In genomic region chr17:76735586-76736348, GRCh38 we compare ENCODE assay signal across 8 cellular contexts. TPM values are rescaled to one million over a fixed set of nuclear protein-coding genes. Genes with fewer than 3 reads are reported as not detected.
DNase-seq lines count a peak whose midpoint lies in the region; ATAC-seq and TF ChIP-seq lines count a peak whose summit lies in the region.

No MANE protein-coding gene starts in this region.

- no peak for TF ChIP-seq EP300 in ovary (IDR thresholded peaks at IDR 0.05)

- no peaks in the 10 kb centered on the region for H3K27me3 Mint-ChIP-seq in endodermal cell (ENCODE audit: insufficient read depth)

- H3K27me3 ChIP-seq in endodermal cell (ENCODE audit: control insufficient read depth, insufficient read depth, low read length, poor library complexity, severe bottlenecking) (no peaks in the 10 kb centered on the region), ovary (no peaks in the 10 kb centered on the region)

- H3K36me3 ChIP-seq in ES-I3 (ENCODE audit: insufficient read depth, low read length) (peaks cover 38% of the 10 kb centered on the region), endodermal cell (ENCODE audit: control insufficient read depth, insufficient read depth, low read length) (peaks cover 48% of the 10 kb centered on the region), ovary (no peaks in the 10 kb centered on the region)

- peaks cover 40% of the 10 kb centered on the region for H3K36me3 Mint-ChIP-seq in endodermal cell (ENCODE audit: low read depth)

- DNase-seq in OCI-M1 (lab: John Stamatoyannopoulos, UW) (peak; percentile 73), endodermal cell (no peak), ovary (no peak), activated gamma-delta T cell treated with Interleukin-2 at 50 U/mL for 16 hours (no peak), HuH-7.5 (ENCODE audit: low spot score) (no peak)
- DNase-seq in stimulated activated naive CD4-positive, alpha-beta T cell treated with Interleukin-2 at 50 U/mL for 16 hours (lab: John Stamatoyannopoulos, UW) = no peak

- no peak for TF ChIP-seq CTCF in endodermal cell (conservative IDR thresholded peaks at IDR 0.05)
- TF ChIP-seq CTCF in ovary (IDR thresholded peaks at IDR 0.05) = no peak

- WGBS in endodermal cell (ENCODE audit: insufficient coverage in 1 of 2, insufficient read length in 1 of 2), 2 experiments = 1 to 3% methylated on average over 15 to 19 of the region's 20 CpGs
- 1 to 2% (median 2%) methylated on average over 19 to 20 of the region's 20 CpGs for WGBS in ovary, 3 donors

- TF ChIP-seq POLR2A in ovary (IDR thresholded peaks at IDR 0.05) = no peak

- peak overlapping the region; percentile 92 for H3K9ac ChIP-seq in ES-I3 (ENCODE audit: low read depth, low read length)
- H3K9ac ChIP-seq in endodermal cell (ENCODE audit: extremely low read depth, low read length, poor library complexity, severe bottlenecking) = peak overlapping the region; percentile 96

- peaks cover 28% of the 10 kb centered on the region for H3K4me1 Mint-ChIP-seq in endodermal cell

- H3K4me3 Mint-ChIP-seq in endodermal cell = peak overlapping the region; percentile 100

- H3K9me3 ChIP-seq in ES-I3 (ENCODE audit: control insufficient read depth, insufficient read depth, low read length) = no peaks in the 10 kb centered on the region
- H3K9me3 ChIP-seq in endodermal cell (ENCODE audit: control insufficient read depth, low read length) = no peaks in the 10 kb centered on the region
- H3K9me3 ChIP-seq in ovary = no peaks in the 10 kb centered on the region

- H3K9me3 Mint-ChIP-seq in endodermal cell = no peaks in the 10 kb centered on the region

- peak overlapping the region; percentile 98 for H3K27ac Mint-ChIP-seq in endodermal cell

- no peak overlapping the region for H3K27ac ChIP-seq in endodermal cell (ENCODE audit: low read depth, low read length)
- peak overlapping the region; percentile 97 to 99 for H3K27ac ChIP-seq in ovary

- intact Hi-C loops in ovary (cut with DNase I) = no loop called here

- peaks cover 18% of the 10 kb centered on the region for H3K4me1 ChIP-seq in ES-I3 (ENCODE audit: insufficient read depth, low read length)
- peaks cover 9% of the 10 kb centered on the region for H3K4me1 ChIP-seq in endodermal cell (ENCODE audit: control insufficient read depth, insufficient read depth, low read length)
- H3K4me1 ChIP-seq in ovary (ENCODE audit: insufficient read depth) = no peaks in the 10 kb centered on the region

- peak overlapping the region; percentile 90 for H3K4me3 ChIP-seq in endodermal cell (ENCODE audit: low read length)
- H3K4me3 ChIP-seq in ovary = peak overlapping the region; percentile 87

- ATAC-seq in HG03095 (IDR thresholded peaks at IDR 0.05; ENCODE audit: unreplicated experiment) = no peak

RNA-seq across cellular contexts. Expression of gene SRSF2, which starts 1.4 kb away (rescaled TPM):
- total RNA-seq in endodermal cell = 100 to 1,000 TPM; 255 to 307 TPM
- polyA plus RNA-seq in endodermal cell (2013, experiment 1 of 2) = 314 TPM
- 252 TPM for polyA plus RNA-seq in endodermal cell (2013, experiment 2 of 2)
- 100 to 1,000 TPM; 149 to 245 (median 174) TPM for total RNA-seq in ovary
- polyA plus RNA-seq in ovary = 100 to 1,000 TPM; 126 to 152 TPM

RNA-seq across cellular contexts. Expression of gene MFSD11, which starts 2.2 kb away (rescaled TPM):
- total RNA-seq in endodermal cell (10 to 100 TPM; 29.3 to 33.3 TPM), ovary (10 to 100 TPM; 16.1 to 26.2 (median 19.6) TPM)
- 22.3 TPM for polyA plus RNA-seq in endodermal cell (2013, experiment 1 of 2)
- polyA plus RNA-seq in endodermal cell (2013, experiment 2 of 2) = 18.9 TPM
- polyA plus RNA-seq in ovary = 10 to 100 TPM in 1 of 2 donors, 1 to 10 TPM in 1; 9.6 to 19.6 TPM

RNA-seq across cellular contexts. Expression of gene METTL23, which starts 9.1 kb away (rescaled TPM):
- 10 to 100 TPM; 31.3 to 39.9 TPM for total RNA-seq in endodermal cell
- polyA plus RNA-seq in endodermal cell (2013, experiment 1 of 2) = 32.3 TPM
- 27.7 TPM for polyA plus RNA-seq in endodermal cell (2013, experiment 2 of 2)
- total RNA-seq in ovary = 10 to 100 TPM; 20.9 to 36.6 (median 31.8) TPM
- polyA plus RNA-seq in ovary = 10 to 100 TPM; 37.9 to 47.4 TPM

RNA-seq across cellular contexts. Expression of gene JMJD6, which starts 9.4 kb away (rescaled TPM):
- total RNA-seq in endodermal cell = 10 to 100 TPM; 17.0 to 20.3 TPM
- 18.8 TPM for polyA plus RNA-seq in endodermal cell (2013, experiment 1 of 2)
- 16.4 TPM for polyA plus RNA-seq in endodermal cell (2013, experiment 2 of 2)
- 10 to 100 TPM; 20.1 to 49.8 (median 38.1) TPM for total RNA-seq in ovary
- polyA plus RNA-seq in ovary = 10 to 100 TPM; 19.5 to 28.2 TPM

RNA-seq across cellular contexts. Expression of gene MXRA7, which starts 25.0 kb away (rescaled TPM):
- total RNA-seq in endodermal cell = 10 to 100 TPM; 61.6 to 77.1 TPM
- 64.6 TPM for polyA plus RNA-seq in endodermal cell (2013, experiment 1 of 2)
- polyA plus RNA-seq in endodermal cell (2013, experiment 2 of 2) = 58.4 TPM
- total RNA-seq in ovary = 100 to 1,000 TPM; 107 to 210 (median 181) TPM
- polyA plus RNA-seq in ovary = 100 to 1,000 TPM; 199 to 759 TPM
